In the genomic region with DNA sequence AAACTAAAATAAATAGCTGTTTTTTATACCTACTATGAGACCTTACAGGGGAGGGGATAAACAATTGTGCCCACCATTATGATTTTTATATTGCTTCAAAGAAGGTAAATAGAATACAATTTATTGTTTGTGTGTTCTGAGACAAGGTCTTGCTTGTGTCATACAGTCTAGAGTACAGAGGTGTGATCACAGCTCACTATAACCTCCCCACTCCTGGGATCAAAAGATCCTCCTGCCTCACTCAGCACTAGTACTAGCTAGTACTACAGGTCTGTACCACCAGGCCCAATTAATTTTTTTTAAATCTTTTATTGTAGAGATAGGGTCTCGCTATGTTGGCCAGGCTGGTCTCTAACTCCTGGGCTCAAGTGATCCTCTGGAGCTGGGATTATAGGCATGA, we compare ENCODE assay signal across 7 cellular contexts.
"Had no signal": no experiment of that assay in that cellular context is flagged by ENCODE, and none has a peak within 500 bp of the region (broad histone marks: within the 10 kb centered on the region; RNA-seq: fewer than 3 reads in every experiment).

No MANE protein-coding gene starts in this region.

- FAIRE-seq: H1, H54 had no signal

- H3K27ac ChIP-seq: HL-60 had no signal

- H2AFZ ChIP-seq: GM23338 had no signal

- H3K9me3 Mint-ChIP-seq: GM23338, H9, IgD-negative memory B cell had no signal

- ATAC-seq: GM23338 had no signal

- H3K27me3 Mint-ChIP-seq: IgD-negative memory B cell had no signal

- H3K4me3 ChIP-seq: GM23338 had no signal

- DNase-seq: H9, KBM-7 had no signal

- H3K27ac Mint-ChIP-seq: GM23338, H9, IgD-negative memory B cell had no signal

- H3K4me3 Mint-ChIP-seq: GM23338, H9, IgD-negative memory B cell had no signal
